13 cellular contexts compared by ENCODE assay signal in the genomic region with DNA sequence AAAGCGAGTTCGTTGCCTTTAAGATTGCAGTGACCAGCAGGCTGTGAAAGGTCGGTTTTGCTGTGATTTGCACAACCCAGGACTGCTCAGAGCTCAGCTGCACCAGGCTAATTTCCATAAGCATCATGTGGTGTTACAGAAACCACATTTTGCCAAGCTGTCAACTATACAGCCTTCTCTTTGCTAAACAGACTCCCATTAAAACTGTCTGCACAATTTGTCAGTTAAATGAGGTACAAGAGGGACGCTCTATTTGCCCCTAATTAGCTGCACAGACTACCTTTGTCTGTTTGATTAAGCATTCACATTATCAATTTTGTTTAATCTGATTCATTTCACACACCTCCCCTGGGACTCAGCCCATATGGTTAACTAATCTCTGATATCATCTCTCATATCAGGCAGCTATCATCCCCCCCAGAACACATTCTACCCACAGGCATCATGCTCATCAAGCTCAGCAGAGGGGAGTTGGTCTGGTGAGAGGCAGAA.
DNase-seq lines count a peak whose midpoint lies in the region; ATAC-seq lines count a peak whose summit lies in the region.
"Had no signal": no experiment of that assay in that cellular context is flagged by ENCODE, and none has a peak within 500 bp of the region (broad histone marks: within the 10 kb centered on the region; RNA-seq: fewer than 3 reads in every experiment).

No MANE protein-coding gene starts in this region.

- CTCF ChIA-PET in activated CD4-positive, alpha-beta memory T cell treated with anti-CD3 and anti-CD28 coated beads, Interleukin-2, amount 10 ng/mL, durations not matched to agents 7 days and 5 days (lab: Charles Lee) = no interaction called here

- POLR2A ChIA-PET in activated CD4-positive, alpha-beta memory T cell treated with anti-CD3 and anti-CD28 coated beads, Interleukin-2, amount 10 ng/mL, durations not matched to agents 7 days and 5 days (lab: Charles Lee) = no interaction called here

- peak; percentile 40 for DNase-seq in germinal center (ENCODE audit: low spot score)
- DNase-seq in activated CD4-positive, alpha-beta memory T cell treated with anti-CD3 and anti-CD28 coated beads, Interleukin-2, amount 10 ng/mL, durations not matched to agents 7 days and 5 days = no peak
- DNase-seq in HuH-7 (ENCODE audit: low spot score) = no peak
- DNase-seq in cerebellar nuclear complex (lab: John Stamatoyannopoulos, UW) = no peak
- DNase-seq in foreskin melanocyte = no peak
- DNase-seq: activated CD8-positive, alpha-beta T cell treated with anti-CD3 and anti-CD28 coated beads for 36 hours; CD4-positive, CD25-positive, alpha-beta regulatory T cell; GOT3; PC-9 had no signal

- H3K4me3 Mint-ChIP-seq in activated CD4-positive, alpha-beta memory T cell treated with anti-CD3 and anti-CD28 coated beads, Interleukin-2, amount 10 ng/mL, durations not matched to agents 7 days and 5 days = no peak overlapping the region
- H3K4me3 Mint-ChIP-seq: activated CD8-positive, alpha-beta T cell treated with anti-CD3 and anti-CD28 coated beads for 36 hours; CD4-positive, CD25-positive, alpha-beta regulatory T cell had no signal

- no peaks in the 10 kb centered on the region for H3K9me3 Mint-ChIP-seq in activated CD4-positive, alpha-beta memory T cell treated with anti-CD3 and anti-CD28 coated beads, Interleukin-2, amount 10 ng/mL, durations not matched to agents 7 days and 5 days
- H3K9me3 Mint-ChIP-seq: activated CD8-positive, alpha-beta T cell treated with anti-CD3 and anti-CD28 coated beads for 36 hours; activated naive CD4-positive, alpha-beta T cell treated with anti-CD3 and anti-CD28 coated beads, Interleukin-2, amount 50 U/mL, for 72 hours; CD4-positive, CD25-positive, alpha-beta regulatory T cell had no signal

- peaks cover 2% of the 10 kb centered on the region for H3K27me3 Mint-ChIP-seq in activated CD4-positive, alpha-beta memory T cell treated with anti-CD3 and anti-CD28 coated beads, Interleukin-2, amount 10 ng/mL, durations not matched to agents 7 days and 5 days
- H3K27me3 Mint-ChIP-seq: activated CD8-positive, alpha-beta T cell treated with anti-CD3 and anti-CD28 coated beads for 36 hours had no signal

- ATAC-seq in GM18511 (IDR thresholded peaks at IDR 0.05; ENCODE audit: unreplicated experiment) (peak; percentile 77), GM21528 (IDR thresholded peaks at IDR 0.05; ENCODE audit: low FRiP score, unreplicated experiment) (peak; percentile 77), HG03378 (IDR thresholded peaks at IDR 0.05; ENCODE audit: unreplicated experiment) (peak; percentile 76)
- ATAC-seq: activated CD8-positive, alpha-beta T cell treated with anti-CD3 and anti-CD28 coated beads for 36 hours; activated naive CD4-positive, alpha-beta T cell treated with anti-CD3 and anti-CD28 coated beads, Interleukin-2, amount 50 U/mL, for 72 hours had no signal

- no peak overlapping the region for H3K27ac Mint-ChIP-seq in activated CD4-positive, alpha-beta memory T cell treated with anti-CD3 and anti-CD28 coated beads, Interleukin-2, amount 10 ng/mL, durations not matched to agents 7 days and 5 days
- H3K27ac Mint-ChIP-seq: activated CD8-positive, alpha-beta T cell treated with anti-CD3 and anti-CD28 coated beads for 36 hours; activated naive CD4-positive, alpha-beta T cell treated with anti-CD3 and anti-CD28 coated beads, Interleukin-2, amount 50 U/mL, for 72 hours; CD4-positive, CD25-positive, alpha-beta regulatory T cell had no signal

- H3K36me3 Mint-ChIP-seq in activated CD4-positive, alpha-beta memory T cell treated with anti-CD3 and anti-CD28 coated beads, Interleukin-2, amount 10 ng/mL, durations not matched to agents 7 days and 5 days (ENCODE audit: low read depth) = no peaks in the 10 kb centered on the region
- H3K36me3 Mint-ChIP-seq: activated naive CD4-positive, alpha-beta T cell treated with anti-CD3 and anti-CD28 coated beads, Interleukin-2, amount 50 U/mL, for 72 hours; CD4-positive, CD25-positive, alpha-beta regulatory T cell had no signal

- peaks cover 3% of the 10 kb centered on the region for H3K4me1 Mint-ChIP-seq in activated CD4-positive, alpha-beta memory T cell treated with anti-CD3 and anti-CD28 coated beads, Interleukin-2, amount 10 ng/mL, durations not matched to agents 7 days and 5 days
- H3K4me1 Mint-ChIP-seq: CD4-positive, CD25-positive, alpha-beta regulatory T cell had no signal
